12 cellular contexts compared by ENCODE assay signal in the genomic region with DNA sequence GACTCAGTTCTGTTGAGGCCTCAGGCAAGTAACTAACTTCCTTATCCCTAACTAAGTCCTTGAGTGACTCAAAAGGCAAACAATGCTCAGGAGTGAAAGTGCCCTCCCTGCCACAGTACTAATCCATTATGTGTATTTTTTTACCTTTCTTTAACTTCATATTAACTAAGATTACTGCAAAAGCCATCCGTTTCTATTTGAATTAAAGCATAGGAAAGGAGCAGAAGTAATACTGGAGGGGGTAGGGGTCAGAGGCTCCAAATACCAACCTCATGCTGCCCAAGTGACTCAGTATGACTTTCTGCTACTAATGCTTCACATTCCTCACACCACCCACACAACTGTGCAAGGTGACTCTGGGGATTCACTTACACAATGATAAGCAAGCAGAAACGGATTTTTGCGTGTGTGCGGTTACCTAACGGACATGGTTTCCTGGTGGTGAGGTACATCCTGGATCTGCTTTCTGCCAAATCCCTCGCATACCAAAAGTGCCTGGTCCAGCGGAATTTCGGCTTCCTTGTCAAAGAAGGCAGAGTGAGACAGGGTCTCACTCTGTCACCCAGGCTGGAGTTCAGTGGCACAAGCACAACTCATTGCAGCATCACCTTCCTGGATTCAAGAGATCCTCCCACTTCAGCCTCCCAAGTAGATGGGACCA. TPM values are rescaled to one million over a fixed set of nuclear protein-coding genes. Genes with fewer than 3 reads are reported as not detected.
DNase-seq lines count a peak whose midpoint lies in the region; ATAC-seq, FAIRE-seq and TF ChIP-seq lines count a peak whose summit lies in the region.
"Had no signal": no experiment of that assay in that cellular context is flagged by ENCODE, and none has a peak within 500 bp of the region (broad histone marks: within the 10 kb centered on the region; RNA-seq: fewer than 3 reads in every experiment).

No MANE protein-coding gene starts in this region.

- TF ChIP-seq POLR2A in prostate gland (IDR thresholded peaks at IDR 0.05) = no peak

- H3K9me3 ChIP-seq in small intestine (ENCODE audit: control insufficient read depth, low read depth) = no peaks in the 10 kb centered on the region
- no peaks in the 10 kb centered on the region for H3K9me3 ChIP-seq in prostate gland
- H3K9me3 ChIP-seq: sigmoid colon had no signal

- FAIRE-seq in small intestine (lab: Jason Lieb, UNC) = no peak
- FAIRE-seq: frontal cortex had no signal

- peak; percentile 35 for DNase-seq in activated CD4-positive, alpha-beta T cell treated with anti-CD3 and anti-CD28 coated beads for 48 hours
- DNase-seq in activated CD4-positive, alpha-beta T cell treated with anti-CD3 and anti-CD28 coated beads for 4 hours = no peak
- DNase-seq in RWPE1 (ENCODE audit: low spot score) = peak; percentile 98
- DNase-seq in fibroblast of peridontal ligament (ENCODE audit: extremely low read depth) = peak; percentile 97
- peak; percentile 6 for DNase-seq in small intestine
- DNase-seq in prostate gland (ENCODE audit: low spot score) = no peak
- DNase-seq in NCI-H2227 treated with DMSO at 0.1 percent for 48 hours (lab: John Stamatoyannopoulos, UW) = no peak
- DNase-seq: NK-92 treated with Interleukin-12 subunit alpha and Interleukin-12 subunit beta, amount 100 ng/mL, for 24 hours; sigmoid colon had no signal

- ATAC-seq in GM18907 (IDR thresholded peaks at IDR 0.05; ENCODE audit: unreplicated experiment) = no peak

- POLR2A ChIA-PET in RWPE1 (lab: Yijun Ruan, JAX; ENCODE audit: low non-redundant PET) = no interaction called here

- H3K4me3 ChIP-seq in small intestine (ENCODE audit: low read depth in 1 of 2, low read length in 2 of 2) (no peak overlapping the region), prostate gland (no peak overlapping the region)
- H3K4me3 ChIP-seq: BLaER1, sigmoid colon had no signal

- WGBS in small intestine, 3 donors = 80 to 83% (median 81%) methylated on average over 8 of the region's 8 CpGs
- WGBS in prostate gland = 75% methylated on average over 8 of the region's 8 CpGs

- H3K4me1 ChIP-seq in small intestine (ENCODE audit: control insufficient read depth in 2 of 2, insufficient read depth in 1 of 2, low read depth in 1 of 2, low read length in 1 of 2) (no peaks in the 10 kb centered on the region), prostate gland (replicated peaks) (no peaks in the 10 kb centered on the region)
- H3K4me1 ChIP-seq: BLaER1 had no signal

- H3K36me3 ChIP-seq in small intestine (ENCODE audit: control insufficient read depth in 2 of 2, insufficient read depth in 2 of 2, low read length in 2 of 2) = no peaks in the 10 kb centered on the region
- no peaks in the 10 kb centered on the region for H3K36me3 ChIP-seq in prostate gland
- H3K36me3 ChIP-seq: BLaER1 had no signal

- H3K27me3 ChIP-seq in small intestine (ENCODE audit: control insufficient read depth in 2 of 2, insufficient read depth in 2 of 2, low read length in 2 of 2) (no peaks in the 10 kb centered on the region), prostate gland (replicated peaks; ENCODE audit: insufficient read depth) (no peaks in the 10 kb centered on the region)
- H3K27me3 ChIP-seq: BLaER1, sigmoid colon had no signal

- CTCF ChIA-PET in RWPE1 (lab: Yijun Ruan, JAX) = no interaction called here

- H3K27ac ChIP-seq in RWPE1 (peak overlapping the region; percentile 97), small intestine (ENCODE audit: low read depth in 1 of 2, low read length in 1 of 2) (no peak overlapping the region), prostate gland (no peak overlapping the region)
- H3K27ac ChIP-seq: BLaER1 had no signal

- intact Hi-C loops in prostate gland (cut with DNase I) = no loop called here

- no peak for TF ChIP-seq CTCF in RWPE1 (conservative IDR thresholded peaks at IDR 0.05; ENCODE audit: low read depth)
- TF ChIP-seq CTCF in prostate gland (IDR thresholded peaks at IDR 0.05) = no peak

RNA-seq across cellular contexts. Expression of gene MOK, which starts 25.1 kb away (rescaled TPM):
- polyA plus RNA-seq in small intestine = 1 to 10 TPM; 2.9 to 6.4 (median 3.0) TPM
- total RNA-seq in prostate gland = 10 to 100 TPM; 17.8 to 95.5 TPM

RNA-seq across cellular contexts. Expression of gene ZNF839, which starts 39.7 kb away (rescaled TPM):
- polyA plus RNA-seq in small intestine = 10 to 100 TPM in 1 of 3 donors, 1 to 10 TPM in 2; 7.8 to 21.7 (median 8.8) TPM
- 10 to 100 TPM; 11.7 to 33.8 TPM for total RNA-seq in prostate gland

Comparison
In these comparisons a context has a peak if more than half of its experiments do, and no peak if none do; other contexts are left out.
1. DNase-seq: peak in activated CD4-positive, alpha-beta T cell treated with anti-CD3 and anti-CD28 coated beads for 48 hours (single experiment), RWPE1 (single experiment), fibroblast of peridontal ligament (single experiment) and small intestine (single experiment); none in activated CD4-positive, alpha-beta T cell treated with anti-CD3 and anti-CD28 coated beads for 4 hours (0 of 2), prostate gland (single experiment) and NCI-H2227 treated with DMSO at 0.1 percent for 48 hours (single experiment).